2 cellular contexts compared by ENCODE assay signal in the genomic region with DNA sequence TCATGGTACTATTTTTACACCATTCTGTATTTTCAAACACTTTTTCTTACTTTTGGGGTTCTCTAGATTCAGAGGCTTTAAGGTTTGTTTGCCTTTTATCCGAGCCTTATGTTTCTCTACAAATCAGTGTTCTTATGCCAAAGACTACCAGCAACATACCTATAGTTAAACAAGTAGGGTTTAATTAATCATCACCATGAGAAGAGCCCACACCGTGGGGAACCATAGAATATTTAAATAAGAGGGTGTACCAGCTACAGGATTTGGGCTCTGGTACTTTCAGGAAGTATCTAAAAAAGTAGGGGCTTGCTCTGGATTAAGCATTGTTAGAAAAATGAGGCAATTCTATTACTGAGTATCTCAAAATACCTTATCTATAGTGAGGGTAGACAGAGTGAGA.
TF ChIP-seq lines count a peak whose summit lies in the region.

No MANE protein-coding gene starts in this region.

TF ChIP-seq in GM23338, 12 proteins besides CTCF, POLR2A, EP300 and RAD21 (continues in another document):
- TF ChIP-seq ZNF114 (CRISPR knock-in tag; IDR thresholded peaks at IDR 0.05) (no peak), EZH2phosphoT487 (IDR thresholded peaks at IDR 0.05; ENCODE audit: unreplicated experiment) (no peak), NANOG (IDR thresholded peaks at IDR 0.05; ENCODE audit: borderline replicate concordance) (no peak), EZH2 (IDR thresholded peaks at IDR 0.05; ENCODE audit: low read depth, unreplicated experiment) (no peak), POLR2AphosphoS5 (IDR thresholded peaks at IDR 0.05; ENCODE audit: low read depth) (no peak), CREB1 (CRISPR knock-in tag; IDR thresholded peaks at IDR 0.05; ENCODE audit: low read depth) (no peak), STAT1 (IDR thresholded peaks at IDR 0.05; ENCODE audit: unreplicated experiment) (no peak)
- TF ChIP-seq, protein P1, sequence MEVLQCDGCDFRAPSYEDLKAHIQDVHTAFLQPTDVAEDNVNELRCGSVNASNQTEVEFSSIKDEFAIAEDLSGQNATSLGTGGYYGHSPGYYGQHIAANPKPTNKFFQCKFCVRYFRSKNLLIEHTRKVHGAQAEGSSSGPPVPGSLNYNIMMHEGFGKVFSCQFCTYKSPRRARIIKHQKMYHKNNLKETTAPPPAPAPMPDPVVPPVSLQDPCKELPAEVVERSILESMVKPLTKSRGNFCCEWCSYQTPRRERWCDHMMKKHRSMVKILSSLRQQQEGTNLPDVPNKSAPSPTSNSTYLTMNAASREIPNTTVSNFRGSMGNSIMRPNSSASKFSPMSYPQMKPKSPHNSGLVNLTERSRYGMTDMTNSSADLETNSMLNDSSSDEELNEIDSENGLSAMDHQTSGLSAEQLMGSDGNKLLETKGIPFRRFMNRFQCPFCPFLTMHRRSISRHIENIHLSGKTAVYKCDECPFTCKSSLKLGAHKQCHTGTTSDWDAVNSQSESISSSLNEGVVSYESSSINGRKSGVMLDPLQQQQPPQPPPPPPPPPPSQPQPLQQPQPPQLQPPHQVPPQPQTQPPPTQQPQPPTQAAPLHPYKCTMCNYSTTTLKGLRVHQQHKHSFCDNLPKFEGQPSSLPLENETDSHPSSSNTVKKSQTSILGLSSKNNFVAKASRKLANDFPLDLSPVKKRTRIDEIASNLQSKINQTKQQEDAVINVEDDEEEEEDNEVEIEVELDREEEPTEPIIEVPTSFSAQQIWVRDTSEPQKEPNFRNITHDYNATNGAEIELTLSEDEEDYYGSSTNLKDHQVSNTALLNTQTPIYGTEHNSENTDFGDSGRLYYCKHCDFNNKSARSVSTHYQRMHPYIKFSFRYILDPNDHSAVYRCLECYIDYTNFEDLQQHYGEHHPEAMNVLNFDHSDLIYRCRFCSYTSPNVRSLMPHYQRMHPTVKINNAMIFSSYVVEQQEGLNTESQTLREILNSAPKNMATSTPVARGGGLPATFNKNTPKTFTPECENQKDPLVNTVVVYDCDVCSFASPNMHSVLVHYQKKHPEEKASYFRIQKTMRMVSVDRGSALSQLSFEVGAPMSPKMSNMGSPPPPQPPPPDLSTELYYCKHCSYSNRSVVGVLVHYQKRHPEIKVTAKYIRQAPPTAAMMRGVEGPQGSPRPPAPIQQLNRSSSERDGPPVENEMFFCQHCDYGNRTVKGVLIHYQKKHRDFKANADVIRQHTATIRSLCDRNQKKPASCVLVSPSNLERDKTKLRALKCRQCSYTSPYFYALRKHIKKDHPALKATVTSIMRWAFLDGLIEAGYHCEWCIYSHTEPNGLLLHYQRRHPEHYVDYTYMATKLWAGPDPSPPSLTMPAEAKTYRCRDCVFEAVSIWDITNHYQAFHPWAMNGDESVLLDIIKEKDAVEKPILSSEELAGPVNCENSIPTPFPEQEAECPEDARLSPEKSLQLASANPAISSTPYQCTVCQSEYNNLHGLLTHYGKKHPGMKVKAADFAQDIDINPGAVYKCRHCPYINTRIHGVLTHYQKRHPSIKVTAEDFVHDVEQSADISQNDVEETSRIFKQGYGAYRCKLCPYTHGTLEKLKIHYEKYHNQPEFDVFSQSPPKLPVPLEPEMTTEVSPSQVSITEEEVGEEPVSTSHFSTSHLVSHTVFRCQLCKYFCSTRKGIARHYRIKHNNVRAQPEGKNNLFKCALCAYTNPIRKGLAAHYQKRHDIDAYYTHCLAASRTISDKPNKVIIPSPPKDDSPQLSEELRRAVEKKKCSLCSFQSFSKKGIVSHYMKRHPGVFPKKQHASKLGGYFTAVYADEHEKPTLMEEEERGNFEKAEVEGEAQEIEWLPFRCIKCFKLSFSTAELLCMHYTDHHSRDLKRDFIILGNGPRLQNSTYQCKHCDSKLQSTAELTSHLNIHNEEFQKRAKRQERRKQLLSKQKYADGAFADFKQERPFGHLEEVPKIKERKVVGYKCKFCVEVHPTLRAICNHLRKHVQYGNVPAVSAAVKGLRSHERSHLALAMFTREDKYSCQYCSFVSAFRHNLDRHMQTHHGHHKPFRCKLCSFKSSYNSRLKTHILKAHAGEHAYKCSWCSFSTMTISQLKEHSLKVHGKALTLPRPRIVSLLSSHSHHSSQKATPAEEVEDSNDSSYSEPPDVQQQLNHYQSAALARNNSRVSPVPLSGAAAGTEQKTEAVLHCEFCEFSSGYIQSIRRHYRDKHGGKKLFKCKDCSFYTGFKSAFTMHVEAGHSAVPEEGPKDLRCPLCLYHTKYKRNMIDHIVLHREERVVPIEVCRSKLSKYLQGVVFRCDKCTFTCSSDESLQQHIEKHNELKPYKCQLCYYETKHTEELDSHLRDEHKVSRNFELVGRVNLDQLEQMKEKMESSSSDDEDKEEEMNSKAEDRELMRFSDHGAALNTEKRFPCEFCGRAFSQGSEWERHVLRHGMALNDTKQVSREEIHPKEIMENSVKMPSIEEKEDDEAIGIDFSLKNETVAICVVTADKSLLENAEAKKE (CRISPR knock-in tag; IDR thresholded peaks at IDR 0.05), result no peak
- TF ChIP-seq, protein P2, sequence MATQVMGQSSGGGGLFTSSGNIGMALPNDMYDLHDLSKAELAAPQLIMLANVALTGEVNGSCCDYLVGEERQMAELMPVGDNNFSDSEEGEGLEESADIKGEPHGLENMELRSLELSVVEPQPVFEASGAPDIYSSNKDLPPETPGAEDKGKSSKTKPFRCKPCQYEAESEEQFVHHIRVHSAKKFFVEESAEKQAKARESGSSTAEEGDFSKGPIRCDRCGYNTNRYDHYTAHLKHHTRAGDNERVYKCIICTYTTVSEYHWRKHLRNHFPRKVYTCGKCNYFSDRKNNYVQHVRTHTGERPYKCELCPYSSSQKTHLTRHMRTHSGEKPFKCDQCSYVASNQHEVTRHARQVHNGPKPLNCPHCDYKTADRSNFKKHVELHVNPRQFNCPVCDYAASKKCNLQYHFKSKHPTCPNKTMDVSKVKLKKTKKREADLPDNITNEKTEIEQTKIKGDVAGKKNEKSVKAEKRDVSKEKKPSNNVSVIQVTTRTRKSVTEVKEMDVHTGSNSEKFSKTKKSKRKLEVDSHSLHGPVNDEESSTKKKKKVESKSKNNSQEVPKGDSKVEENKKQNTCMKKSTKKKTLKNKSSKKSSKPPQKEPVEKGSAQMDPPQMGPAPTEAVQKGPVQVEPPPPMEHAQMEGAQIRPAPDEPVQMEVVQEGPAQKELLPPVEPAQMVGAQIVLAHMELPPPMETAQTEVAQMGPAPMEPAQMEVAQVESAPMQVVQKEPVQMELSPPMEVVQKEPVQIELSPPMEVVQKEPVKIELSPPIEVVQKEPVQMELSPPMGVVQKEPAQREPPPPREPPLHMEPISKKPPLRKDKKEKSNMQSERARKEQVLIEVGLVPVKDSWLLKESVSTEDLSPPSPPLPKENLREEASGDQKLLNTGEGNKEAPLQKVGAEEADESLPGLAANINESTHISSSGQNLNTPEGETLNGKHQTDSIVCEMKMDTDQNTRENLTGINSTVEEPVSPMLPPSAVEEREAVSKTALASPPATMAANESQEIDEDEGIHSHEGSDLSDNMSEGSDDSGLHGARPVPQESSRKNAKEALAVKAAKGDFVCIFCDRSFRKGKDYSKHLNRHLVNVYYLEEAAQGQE (IDR thresholded peaks at IDR 0.05; ENCODE audit: unreplicated experiment), result no peak
- TF ChIP-seq, protein P3, sequence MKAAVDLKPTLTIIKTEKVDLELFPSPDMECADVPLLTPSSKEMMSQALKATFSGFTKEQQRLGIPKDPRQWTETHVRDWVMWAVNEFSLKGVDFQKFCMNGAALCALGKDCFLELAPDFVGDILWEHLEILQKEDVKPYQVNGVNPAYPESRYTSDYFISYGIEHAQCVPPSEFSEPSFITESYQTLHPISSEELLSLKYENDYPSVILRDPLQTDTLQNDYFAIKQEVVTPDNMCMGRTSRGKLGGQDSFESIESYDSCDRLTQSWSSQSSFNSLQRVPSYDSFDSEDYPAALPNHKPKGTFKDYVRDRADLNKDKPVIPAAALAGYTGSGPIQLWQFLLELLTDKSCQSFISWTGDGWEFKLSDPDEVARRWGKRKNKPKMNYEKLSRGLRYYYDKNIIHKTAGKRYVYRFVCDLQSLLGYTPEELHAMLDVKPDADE (IDR thresholded peaks at IDR 0.05), result no peak

TF ChIP-seq in GM12878, 131 proteins besides CTCF, POLR2A, EP300 and RAD21:
- no peak for TF ChIP-seq ESRRA (IDR thresholded peaks at IDR 0.05; ENCODE audit: low read length)
- no peak for TF ChIP-seq YY1 (IDR thresholded peaks at IDR 0.05; ENCODE audit: low read depth, low read length)
- no peak for TF ChIP-seq RBBP5 (conservative IDR thresholded peaks at IDR 0.05)
- TF ChIP-seq CHD4 (IDR thresholded peaks at IDR 0.05), result no peak
- TF ChIP-seq ZNF207 (IDR thresholded peaks at IDR 0.05; ENCODE audit: borderline replicate concordance), result no peak
- TF ChIP-seq HDGF (IDR thresholded peaks at IDR 0.05), result no peak
- TF ChIP-seq STAT1 (conservative IDR thresholded peaks at IDR 0.05), result no peak
- TF ChIP-seq, protein P4, sequence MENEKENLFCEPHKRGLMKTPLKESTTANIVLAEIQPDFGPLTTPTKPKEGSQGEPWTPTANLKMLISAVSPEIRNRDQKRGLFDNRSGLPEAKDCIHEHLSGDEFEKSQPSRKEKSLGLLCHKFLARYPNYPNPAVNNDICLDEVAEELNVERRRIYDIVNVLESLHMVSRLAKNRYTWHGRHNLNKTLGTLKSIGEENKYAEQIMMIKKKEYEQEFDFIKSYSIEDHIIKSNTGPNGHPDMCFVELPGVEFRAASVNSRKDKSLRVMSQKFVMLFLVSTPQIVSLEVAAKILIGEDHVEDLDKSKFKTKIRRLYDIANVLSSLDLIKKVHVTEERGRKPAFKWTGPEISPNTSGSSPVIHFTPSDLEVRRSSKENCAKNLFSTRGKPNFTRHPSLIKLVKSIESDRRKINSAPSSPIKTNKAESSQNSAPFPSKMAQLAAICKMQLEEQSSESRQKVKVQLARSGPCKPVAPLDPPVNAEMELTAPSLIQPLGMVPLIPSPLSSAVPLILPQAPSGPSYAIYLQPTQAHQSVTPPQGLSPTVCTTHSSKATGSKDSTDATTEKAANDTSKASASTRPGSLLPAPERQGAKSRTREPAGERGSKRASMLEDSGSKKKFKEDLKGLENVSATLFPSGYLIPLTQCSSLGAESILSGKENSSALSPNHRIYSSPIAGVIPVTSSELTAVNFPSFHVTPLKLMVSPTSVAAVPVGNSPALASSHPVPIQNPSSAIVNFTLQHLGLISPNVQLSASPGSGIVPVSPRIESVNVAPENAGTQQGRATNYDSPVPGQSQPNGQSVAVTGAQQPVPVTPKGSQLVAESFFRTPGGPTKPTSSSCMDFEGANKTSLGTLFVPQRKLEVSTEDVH (IDR thresholded peaks at IDR 0.05; ENCODE audit: low read depth, partially characterized antibody), result no peak
- TF ChIP-seq ZZZ3 (IDR thresholded peaks at IDR 0.05; ENCODE audit: control insufficient read depth, insufficient read length, low read depth), result no peak
- TF ChIP-seq RB1 (IDR thresholded peaks at IDR 0.05; ENCODE audit: borderline replicate concordance), result no peak
TF ChIP-seq in GM12878: peak in this region for 0.
